ENCODE assay signal across 8 cellular contexts in genomic region chr11:33808228-33808828, GRCh38. TPM values are rescaled to one million over a fixed set of nuclear protein-coding genes. Genes with fewer than 3 reads are reported as not detected.
A peak's percentile ranks its signal among the peaks of the same experiment; 100 is the strongest.
DNase-seq lines count a peak whose midpoint lies in the region; ATAC-seq and TF ChIP-seq lines count a peak whose summit lies in the region.

No MANE protein-coding gene starts in this region.

- TF ChIP-seq CTCF in CD4-positive, alpha-beta T cell (IDR thresholded peaks at IDR 0.05), result peak; percentile 88
- TF ChIP-seq CTCF in GM20000 (IDR thresholded peaks at IDR 0.05; ENCODE audit: extremely low read depth, missing control alignments) (peak; percentile 77), ovary (IDR thresholded peaks at IDR 0.05) (peak; percentile 69 to 80 (median 77)), tibial nerve (IDR thresholded peaks at IDR 0.05) (peak; percentile 80 to 96 (median 93))

- intact Hi-C loops in CD4-positive, alpha-beta T cell (cut with DNase I, micrococcal nuclease), result loop anchor here (1.0 to 5.0 kb wide), 6 partner anchors 21 to 684 kb away; partner anchors contain the start of gene ABTB2 (in 1 of the 2)
- intact Hi-C loops in ovary (cut with DNase I), result no loop called here

- no peaks in the 10 kb centered on the region for H3K9me3 Mint-ChIP-seq in CD4-positive, alpha-beta T cell

- CTCF ChIA-PET in CD4-positive, alpha-beta T cell (lab: Charles Lee), result interaction anchor here (0.6 to 1.7 kb wide), 8 partner anchors 10 to 659 kb away, joined by 3 to 7 read pairs (median 4); no protein-coding TSS in a partner anchor

- H3K36me3 ChIP-seq in SJCRH30 (no peaks in the 10 kb centered on the region), ovary (no peaks in the 10 kb centered on the region), tibial nerve (no peaks in the 10 kb centered on the region)

- TF ChIP-seq EP300 in ovary (IDR thresholded peaks at IDR 0.05), result no peak
- TF ChIP-seq EP300 in tibial nerve (IDR thresholded peaks at IDR 0.05), result no peak

- peak; percentile 82 for ATAC-seq in CD4-positive, alpha-beta T cell (ENCODE audit: poor library complexity)

- POLR2A ChIA-PET in CD4-positive, alpha-beta T cell (lab: Charles Lee), result interaction anchor here (0.6 kb wide), 1 partner anchor 183 kb away, joined by 3 read pairs; no protein-coding TSS in a partner anchor

- H3K4me1 ChIP-seq in SJCRH30 (no peaks in the 10 kb centered on the region; the same call in 1 of the 2 replicates), ovary (ENCODE audit: insufficient read depth) (no peaks in the 10 kb centered on the region), tibial nerve (peaks cover 0 to 5% (median 0%) of the 10 kb centered on the region in 4 donors)

- H3K27ac Mint-ChIP-seq in CD4-positive, alpha-beta T cell, result no peak overlapping the region

- peaks cover 8% of the 10 kb centered on the region for H3K27me3 ChIP-seq in CD4-positive, alpha-beta T cell (ENCODE audit: control insufficient read depth, insufficient read depth, low read length)
- no peaks in the 10 kb centered on the region for H3K27me3 ChIP-seq in SJCRH30
- H3K27me3 ChIP-seq in ovary, result no peaks in the 10 kb centered on the region
- no peaks in the 10 kb centered on the region for H3K27me3 ChIP-seq in tibial nerve

- DNase-seq in CD4-positive, alpha-beta T cell, result peak; percentile 73 to 90 (median 80)
- DNase-seq in GM20000 (ENCODE audit: low spot score), result peak; percentile 79
- DNase-seq in MV-4-11 (lab: John Stamatoyannopoulos, UW), result peak; percentile 39
- DNase-seq in SJCRH30, result peak; percentile 78 to 89
- peak; percentile 84 for DNase-seq in activated gamma-delta T cell treated with anti-CD3 and anti-CD28 coated beads, Interleukin-2, amount 50 U/mL, for 16 hours (ENCODE audit: low read depth)
- DNase-seq in globus pallidus (ENCODE audit: low spot score), result peak; percentile 77
- DNase-seq in ovary, result peak; percentile 70 to 87 (median 86)
- DNase-seq in tibial nerve (ENCODE audit: low spot score in 2 of 2), result peak; percentile 80 to 89

- H3K36me3 Mint-ChIP-seq in CD4-positive, alpha-beta T cell (ENCODE audit: low read depth), result no peaks in the 10 kb centered on the region

- no peaks in the 10 kb centered on the region for H3K4me1 Mint-ChIP-seq in CD4-positive, alpha-beta T cell (ENCODE audit: low read depth)

- H3K9me3 ChIP-seq in CD4-positive, alpha-beta T cell (ENCODE audit: control insufficient read depth, low read length), result no peaks in the 10 kb centered on the region
- no peaks in the 10 kb centered on the region for H3K9me3 ChIP-seq in SJCRH30 (replicated peaks)
- H3K9me3 ChIP-seq in ovary, result no peaks in the 10 kb centered on the region
- no peaks in the 10 kb centered on the region for H3K9me3 ChIP-seq in tibial nerve

- no peak overlapping the region for H3K4me3 Mint-ChIP-seq in CD4-positive, alpha-beta T cell

- TF ChIP-seq POLR2A in ovary (IDR thresholded peaks at IDR 0.05), result no peak
- TF ChIP-seq POLR2A in tibial nerve (IDR thresholded peaks at IDR 0.05), result no peak

- H3K27me3 Mint-ChIP-seq in CD4-positive, alpha-beta T cell, result peaks cover 9% of the 10 kb centered on the region

- H3K4me3 ChIP-seq in SJCRH30 (no peak overlapping the region), ovary (no peak overlapping the region), tibial nerve (no peak overlapping the region)

- WGBS in ovary, 3 donors, result 19 to 23% (median 22%) methylated on average over 12 of the region's 12 CpGs
- 20 to 21% methylated on average over 12 of the region's 12 CpGs for WGBS in tibial nerve, 2 donors

- H3K27ac ChIP-seq in CD4-positive, alpha-beta T cell (ENCODE audit: low read depth, low read length), result no peak overlapping the region
- H3K27ac ChIP-seq in SJCRH30, result no peak overlapping the region
- H3K27ac ChIP-seq in ovary, result no peak overlapping the region
- no peak overlapping the region for H3K27ac ChIP-seq in tibial nerve

RNA-seq across cellular contexts. Expression of gene FBXO3, which starts 34.0 kb away (rescaled TPM):
- total RNA-seq in CD4-positive, alpha-beta T cell, result 10 to 100 TPM; 62.0 to 63.4 TPM
- total RNA-seq in SJCRH30 (2014; rRNA removed; shearing (Covaris generic)), result 26.2 and 30.4 TPM in 2 replicates
- 10 to 100 TPM; 30.0 to 43.0 (median 34.3) TPM for total RNA-seq in ovary
- polyA plus RNA-seq in ovary, result 10 to 100 TPM; 25.2 to 33.2 TPM
- 10 to 100 TPM; 27.8 to 36.3 (median 28.7) TPM for total RNA-seq in tibial nerve

Comparison
In these comparisons a context has a peak if more than half of its experiments do, and no peak if none do; other contexts are left out.
1. intact Hi-C loops: an anchor here in CD4-positive, alpha-beta T cell (1.0 to 5.0 kb wide); none called in ovary.